In genomic region chr20:1298888-1299511, GRCh38 we compare ENCODE assay signal across 15 cellular contexts. TPM values are rescaled to one million over a fixed set of nuclear protein-coding genes. Genes with fewer than 3 reads are reported as not detected.
DNase-seq lines count a peak whose midpoint lies in the region; ATAC-seq, FAIRE-seq and TF ChIP-seq lines count a peak whose summit lies in the region.
"Had no signal": no experiment of that assay in that cellular context is flagged by ENCODE, and none has a peak within 500 bp of the region (broad histone marks: within the 10 kb centered on the region; RNA-seq: fewer than 3 reads in every experiment).

No MANE protein-coding gene starts in this region.

- no peaks in the 10 kb centered on the region for H3K36me3 ChIP-seq in CD8-positive, alpha-beta T cell (ENCODE audit: insufficient read depth, low read length)
- H3K36me3 ChIP-seq in H1 (ENCODE audit: control insufficient read depth in 2 of 4, insufficient read depth in 4 of 4, low read length in 3 of 4): no peaks in the 10 kb centered on the region
- peaks cover 0 to 6% of the 10 kb centered on the region in 2 donors for H3K36me3 ChIP-seq in psoas muscle (ENCODE audit: insufficient read depth in 1 of 2, low read depth in 1 of 2)
- H3K36me3 ChIP-seq in Karpas-422 (ENCODE audit: insufficient read depth, low read length): no peaks in the 10 kb centered on the region
- H3K36me3 ChIP-seq: BLaER1 had no signal

- H4K8ac ChIP-seq in H1 (ENCODE audit: extremely low read depth, insufficient read depth, low read length): no peak overlapping the region

- no peak overlapping the region for H3K4me3 Mint-ChIP-seq in activated CD4-positive, alpha-beta T cell treated with anti-CD3 and anti-CD28 coated beads, Interleukin-2, amount 10 ng/mL, durations not matched to agents 7 days and 5 days
- no peak overlapping the region for H3K4me3 Mint-ChIP-seq in CD8-positive, alpha-beta T cell

- no peak overlapping the region for H3K9ac ChIP-seq in H1 (replicated peaks in 1 of 4; ENCODE audit: extremely low read depth in 1 of 4, low read depth in 3 of 4, low read length in 3 of 4)
- H3K9ac ChIP-seq in Karpas-422 (ENCODE audit: low read length): no peak overlapping the region
- H3K9ac ChIP-seq: BLaER1 had no signal

- H3K23ac ChIP-seq in H1 (ENCODE audit: insufficient read length): no peak overlapping the region

- H3K79me2 ChIP-seq in H1 (ENCODE audit: control insufficient read depth in 1 of 2, insufficient read depth in 2 of 2, low read length in 2 of 2) (no peaks in the 10 kb centered on the region), Karpas-422 (ENCODE audit: low read length) (no peaks in the 10 kb centered on the region)

- no peak overlapping the region for H2BK5ac ChIP-seq in H1 (ENCODE audit: low read depth, low read length)

- CTCF ChIA-PET in activated CD4-positive, alpha-beta T cell treated with anti-CD3 and anti-CD28 coated beads, Interleukin-2, amount 10 ng/mL, durations not matched to agents 7 days and 5 days (lab: Charles Lee): interaction anchor here (0.7 to 1.8 kb wide), 4 partner anchors 9 to 140 kb away, joined by 3 to 5 read pairs (median 4); no protein-coding TSS in a partner anchor
- CTCF ChIA-PET in CD8-positive, alpha-beta T cell (lab: Charles Lee): interaction anchor here (1.8 to 2.2 kb wide), 3 partner anchors 12 to 71 kb away, joined by 8 to 11 read pairs (median 9); no protein-coding TSS in a partner anchor
- CTCF ChIA-PET in H1 (lab: Charles Lee; ENCODE audit: partially characterized antibody): interaction anchor here (1.0 to 2.8 kb wide), 9 partner anchors 9 to 139 kb away, joined by 3 to 11 read pairs (median 6); no protein-coding TSS in a partner anchor

- H4K20me1 ChIP-seq in H1 (replicated peaks in 1 of 2; ENCODE audit: control insufficient read depth in 1 of 2, insufficient read depth in 2 of 2, low read length in 2 of 2) (no peaks in the 10 kb centered on the region), Karpas-422 (ENCODE audit: insufficient read depth, low read depth, low read length) (no peaks in the 10 kb centered on the region)
- H4K20me1 ChIP-seq: BLaER1 had no signal

- no peak overlapping the region for H3K18ac ChIP-seq in H1 (ENCODE audit: extremely low read depth, low read length)

- H3K9me3 Mint-ChIP-seq in activated CD4-positive, alpha-beta T cell treated with anti-CD3 and anti-CD28 coated beads, Interleukin-2, amount 10 ng/mL, durations not matched to agents 7 days and 5 days: no peaks in the 10 kb centered on the region
- no peaks in the 10 kb centered on the region for H3K9me3 Mint-ChIP-seq in CD8-positive, alpha-beta T cell

- no peak for TF ChIP-seq POLR2A in H1 (IDR thresholded peaks at IDR 0.05; ENCODE audit: control extremely low read depth in 1 of 2, low read depth in 2 of 2, low read length in 2 of 2)

- 0 out of 2 replicates have a peak overlapping the region, but pooled peaks have one; percentile 53 for H2BK12ac ChIP-seq in H1 (ENCODE audit: low read depth, low read length)

- no peak overlapping the region for H2BK120ac ChIP-seq in H1 (replicated peaks; ENCODE audit: low read depth, low read length)

- H3K79me1 ChIP-seq in H1 (ENCODE audit: low read depth, low read length): no peaks in the 10 kb centered on the region

- no peak for TF ChIP-seq RAD21 in H1 (IDR thresholded peaks at IDR 0.05 in 1 of 2, conservative IDR thresholded peaks at IDR 0.05 in 1 of 2; ENCODE audit: low read depth in 2 of 2, low read length in 2 of 2)

- POLR2A ChIA-PET in activated CD4-positive, alpha-beta T cell treated with anti-CD3 and anti-CD28 coated beads, Interleukin-2, amount 10 ng/mL, durations not matched to agents 7 days and 5 days (lab: Charles Lee): no interaction called here
- POLR2A ChIA-PET in CD8-positive, alpha-beta T cell (lab: Charles Lee): no interaction called here
- POLR2A ChIA-PET in H1 (lab: Charles Lee; ENCODE audit: partially characterized antibody): interaction anchor here (1.0 kb wide), 1 partner anchor 26 kb away, joined by 4 read pairs; no protein-coding TSS in a partner anchor

- H4K5ac ChIP-seq in H1 (ENCODE audit: insufficient read length, low read depth, low read length): no peak overlapping the region

- no peak overlapping the region for H3K27ac ChIP-seq in CD8-positive, alpha-beta T cell (ENCODE audit: low read depth, low read length)
- H3K27ac ChIP-seq in H1 (ENCODE audit: low read depth, low read length): no peak overlapping the region
- no peak overlapping the region for H3K27ac ChIP-seq in psoas muscle
- no peak overlapping the region for H3K27ac ChIP-seq in Karpas-422 (ENCODE audit: low read length)
- H3K27ac ChIP-seq: BLaER1 had no signal

- no peak overlapping the region for H2BK20ac ChIP-seq in H1 (ENCODE audit: low read length)

- no peak overlapping the region for H3K4me3 ChIP-seq in CD8-positive, alpha-beta T cell (ENCODE audit: low read depth, low read length)
- H3K4me3 ChIP-seq in H1 (ENCODE audit: extremely low read depth in 1 of 4, insufficient read depth in 2 of 4, low read depth in 3 of 4, low read length in 4 of 4) (no peak overlapping the region), psoas muscle (no peak overlapping the region), Karpas-422 (ENCODE audit: low read length) (no peak overlapping the region)
- H3K4me3 ChIP-seq: BLaER1, GM12878, K562 had no signal

- intact Hi-C loops in CD8-positive, alpha-beta T cell (cut with DNase I, micrococcal nuclease): no loop called here
- intact Hi-C loops in posterior vena cava (cut with DNase I): no loop called here
- intact Hi-C loops in psoas muscle (cut with DNase I): no loop called here

- no peaks in the 10 kb centered on the region for H3K9me2 ChIP-seq in Karpas-422 (replicated peaks; ENCODE audit: insufficient read depth, low read length)

- no peaks in the 10 kb centered on the region for H3K23me2 ChIP-seq in H1 (ENCODE audit: low read depth, low read length)

- peaks cover 33% of the 10 kb centered on the region for H3K4me1 Mint-ChIP-seq in activated CD4-positive, alpha-beta T cell treated with anti-CD3 and anti-CD28 coated beads, Interleukin-2, amount 10 ng/mL, durations not matched to agents 7 days and 5 days
- H3K4me1 Mint-ChIP-seq in CD8-positive, alpha-beta T cell (ENCODE audit: low read depth): peaks cover 29% of the 10 kb centered on the region

- no peak overlapping the region for H3K4ac ChIP-seq in H1 (replicated peaks; ENCODE audit: insufficient read length, low read depth, low read length)

- TF ChIP-seq CTCF in CD8-positive, alpha-beta T cell (IDR thresholded peaks at IDR 0.05): no peak
- TF ChIP-seq CTCF in H1 (IDR thresholded peaks at IDR 0.05; ENCODE audit: control extremely low read depth in 1 of 3, insufficient read depth in 1 of 3, low read depth in 1 of 3, low read length in 3 of 3) (no peak), psoas muscle (IDR thresholded peaks at IDR 0.05) (no peak)

- no peaks in the 10 kb centered on the region for H3K27me3 Mint-ChIP-seq in activated CD4-positive, alpha-beta T cell treated with anti-CD3 and anti-CD28 coated beads, Interleukin-2, amount 10 ng/mL, durations not matched to agents 7 days and 5 days
- no peaks in the 10 kb centered on the region for H3K27me3 Mint-ChIP-seq in CD8-positive, alpha-beta T cell (ENCODE audit: low read depth)

- H3K9me3 ChIP-seq in CD8-positive, alpha-beta T cell (ENCODE audit: low read length): no peaks in the 10 kb centered on the region
- H3K9me3 ChIP-seq in H1 (ENCODE audit: insufficient read depth in 2 of 2, low read depth in 1 of 2, low read length in 1 of 2) (no peaks in the 10 kb centered on the region), psoas muscle (no peaks in the 10 kb centered on the region), Karpas-422 (ENCODE audit: low read length) (no peaks in the 10 kb centered on the region)
- H3K9me3 ChIP-seq: BLaER1 had no signal

- no peak overlapping the region for H2BK15ac ChIP-seq in H1 (ENCODE audit: low read length)

- peak overlapping the region; percentile 3 for H3K27ac Mint-ChIP-seq in activated CD4-positive, alpha-beta T cell treated with anti-CD3 and anti-CD28 coated beads, Interleukin-2, amount 10 ng/mL, durations not matched to agents 7 days and 5 days
- H3K27ac Mint-ChIP-seq in CD8-positive, alpha-beta T cell: peak overlapping the region; percentile 69

- WGBS in H1 (ENCODE audit: extremely low coverage in 1 of 2, insufficient coverage in 1 of 2, insufficient read length in 1 of 2, insufficient replicate concordance in 2 of 2, low coverage in 1 of 2, low lambda C conversion rate in 2 of 2, missing lambda C conversion rate in 1 of 2), 2 experiments: 91% methylated on average over 10 of the region's 10 CpGs; no CpG with 5 or more reads in 1 of the 2 experiments
- WGBS in psoas muscle, 3 donors: 83 to 86% (median 85%) methylated on average over 10 of the region's 10 CpGs

- H3K27me3 ChIP-seq in CD8-positive, alpha-beta T cell (ENCODE audit: insufficient read depth, low read length): no peaks in the 10 kb centered on the region
- no peaks in the 10 kb centered on the region for H3K27me3 ChIP-seq in H1 (replicated peaks in 1 of 4; ENCODE audit: control insufficient read depth in 3 of 4, extremely low read depth in 1 of 4, insufficient read depth in 3 of 4, low read length in 3 of 4)
- H3K27me3 ChIP-seq in psoas muscle (ENCODE audit: insufficient read depth in 3 of 3, low read length in 2 of 3): no peaks in the 10 kb centered on the region
- H3K27me3 ChIP-seq in Karpas-422 (ENCODE audit: low read length): no peaks in the 10 kb centered on the region
- H3K27me3 ChIP-seq: BLaER1 had no signal

- H2AK5ac ChIP-seq in H1 (ENCODE audit: low read depth, low read length): no peak overlapping the region

- H3K14ac ChIP-seq in H1 (ENCODE audit: insufficient read length): no peak overlapping the region

- H3K4me2 ChIP-seq in H1 (ENCODE audit: insufficient read depth in 1 of 2, low read depth in 2 of 2, low read length in 2 of 2): no peak overlapping the region
- no peak overlapping the region for H3K4me2 ChIP-seq in Karpas-422 (ENCODE audit: low read depth, low read length, poor library complexity, severe bottlenecking)
- H3K4me2 ChIP-seq: BLaER1 had no signal

- no peak for TF ChIP-seq EP300 in H1 (IDR thresholded peaks at IDR 0.05; ENCODE audit: borderline replicate concordance in 1 of 2, low read depth in 2 of 2, low read length in 2 of 2)

- peaks cover 29% of the 10 kb centered on the region for H3K4me1 ChIP-seq in CD8-positive, alpha-beta T cell (ENCODE audit: insufficient read depth, low read length)
- peaks cover 0 to 10% (median 4%) of the 10 kb centered on the region in 4 experiments; a peak in 6 of 7 replicates for H3K4me1 ChIP-seq in H1 (replicated peaks in 1 of 4; ENCODE audit: control insufficient read depth in 3 of 4, insufficient read depth in 4 of 4, low read length in 3 of 4)
- H3K4me1 ChIP-seq in psoas muscle: no peaks in the 10 kb centered on the region
- no peaks in the 10 kb centered on the region for H3K4me1 ChIP-seq in Karpas-422 (ENCODE audit: low read length)

- H3K36me3 Mint-ChIP-seq in activated CD4-positive, alpha-beta T cell treated with anti-CD3 and anti-CD28 coated beads, Interleukin-2, amount 10 ng/mL, durations not matched to agents 7 days and 5 days (ENCODE audit: low read depth): peaks cover 9% of the 10 kb centered on the region
- H3K36me3 Mint-ChIP-seq in CD8-positive, alpha-beta T cell: peaks cover 49% of the 10 kb centered on the region

- FAIRE-seq in H1 (lab: Jason Lieb, UNC): no peak
- FAIRE-seq: A204.1, K562 had no signal

- no peak overlapping the region for H2AFZ ChIP-seq in H1 (ENCODE audit: low read length)
- H2AFZ ChIP-seq in Karpas-422 (ENCODE audit: low read length): no peak overlapping the region

- DNase-seq in activated CD4-positive, alpha-beta T cell treated with anti-CD3 and anti-CD28 coated beads, Interleukin-2, amount 10 ng/mL, durations not matched to agents 7 days and 5 days: no peak
- DNase-seq in activated CD4-positive, alpha-beta T cell treated with anti-CD3 and anti-CD28 coated beads, Interleukin-2, amount 50 U/mL, for 4 hours: no peak
- no peak for DNase-seq in CD8-positive, alpha-beta T cell
- DNase-seq in H1 (ENCODE audit: low read depth in 1 of 2, low spot score in 2 of 2) (no peak), posterior vena cava (ENCODE audit: low spot score) (peak; percentile 52), psoas muscle (no peak), Karpas-422 (no peak)
- DNase-seq: GDM1, NCI-H1092, NCI-H510A treated with DMSO at 0.1 percent for 48 hours had no signal

- no peak overlapping the region for H3K56ac ChIP-seq in H1 (replicated peaks; ENCODE audit: insufficient read length, low read depth, low read length)

- no peak overlapping the region for H4K91ac ChIP-seq in H1 (replicated peaks; ENCODE audit: insufficient read length, low read length)

- ATAC-seq in CD8-positive, alpha-beta T cell: no peak
- no peak for ATAC-seq in psoas muscle
- ATAC-seq: Right ventricle myocardium inferior had no signal

RNA-seq across cellular contexts. Expression of gene SDCBP2, which starts 29.9 kb away (rescaled TPM):
- total RNA-seq in activated CD4-positive, alpha-beta T cell treated with anti-CD3 and anti-CD28 coated beads, Interleukin-2, amount 10 ng/mL, durations not matched to agents 7 days and 5 days: 1 to 10 TPM; 1.4 to 2.2 TPM
- 1 to 10 TPM; 1.2 TPM for total RNA-seq in CD8-positive, alpha-beta T cell
- total RNA-seq in H1 (2021; fragmentation: NEBNext Ultra II Directional; extraction: Animal tissue kit (Norgen Biotek cat#: 25700)): 3.6 and 4.2 TPM in 2 replicates
- 5.9 and 6.7 TPM in 2 replicates for polyA plus RNA-seq in H1 (2011; rRNA removed)
- 7.0 TPM for polyA plus RNA-seq in H1 (2011; cell fraction: cytosol; rRNA removed)
- polyA plus RNA-seq in H1 (2011; cell fraction: nucleus; rRNA removed): 5.8 TPM
- 3.0 to 6.0 TPM (median 5.0 TPM) in 4 replicates for polyA plus RNA-seq in H1 (2012, experiment 1 of 2)
- 3.0 TPM for polyA plus RNA-seq in H1 (2012, experiment 2 of 2)
- polyA plus RNA-seq in H1 (2013, experiment 1 of 2): 3.0 TPM
- polyA plus RNA-seq in H1 (2013, experiment 2 of 2): 2.9 TPM
- polyA minus RNA-seq in H1 (2011; rRNA and poly(A)+ RNA removed): 1.4 and 1.5 TPM in 2 replicates
- polyA minus RNA-seq in H1 (2011; cell fraction: cytosol; rRNA and poly(A)+ RNA removed): 2.7 TPM
- 1.1 TPM for polyA minus RNA-seq in H1 (2011; cell fraction: nucleus; rRNA and poly(A)+ RNA removed)
- 1 to 10 TPM; 3.1 to 5.4 TPM for total RNA-seq in posterior vena cava
- 1 to 10 TPM; 1.6 to 3.2 (median 1.9) TPM for total RNA-seq in psoas muscle
- 10 to 100 TPM in 1 of 3 donors, 1 to 10 TPM in 2; 1.9 to 10.5 (median 2.2) TPM for polyA plus RNA-seq in psoas muscle
- 1.8 TPM in 1 of 2 replicates, not detected in the other for total RNA-seq in Karpas-422 (2014; rRNA removed; shearing (Covaris generic); ENCODE audit: low replicate concordance)

RNA-seq across cellular contexts. Expression of gene SNPH, which starts 32.9 kb away (rescaled TPM):
- total RNA-seq in activated CD4-positive, alpha-beta T cell treated with anti-CD3 and anti-CD28 coated beads, Interleukin-2, amount 10 ng/mL, durations not matched to agents 7 days and 5 days: 1 to 10 TPM; 7.3 to 8.4 TPM
- total RNA-seq in CD8-positive, alpha-beta T cell: 10 to 100 TPM; 13.6 to 14.4 TPM
- total RNA-seq in H1 (2021; fragmentation: NEBNext Ultra II Directional; extraction: Animal tissue kit (Norgen Biotek cat#: 25700)): 4.0 and 4.9 TPM in 2 replicates
- polyA plus RNA-seq in H1 (2011; rRNA removed) (0.98 and 1.5 TPM in 2 replicates), psoas muscle (1 to 10 TPM; 1.0 to 4.8 (median 2.2) TPM)
- 1.0 TPM for polyA plus RNA-seq in H1 (2011; cell fraction: cytosol; rRNA removed)
- 2.5 TPM for polyA plus RNA-seq in H1 (2011; cell fraction: nucleus; rRNA removed)
- 2.0 to 3.4 TPM (median 3.1 TPM) in 4 replicates for polyA plus RNA-seq in H1 (2012, experiment 1 of 2)
- polyA plus RNA-seq in H1 (2012, experiment 2 of 2): 2.5 TPM
- polyA plus RNA-seq in H1 (2013, experiment 1 of 2): 1.8 TPM
- 1.7 TPM for polyA plus RNA-seq in H1 (2013, experiment 2 of 2)
- polyA minus RNA-seq in H1 (2011; rRNA and poly(A)+ RNA removed): 0.50 and 0.59 TPM in 2 replicates
- 1.2 TPM for polyA minus RNA-seq in H1 (2011; cell fraction: cytosol; rRNA and poly(A)+ RNA removed)
- 2.1 TPM for polyA minus RNA-seq in H1 (2011; cell fraction: nucleus; rRNA and poly(A)+ RNA removed)
- total RNA-seq in posterior vena cava (10 to 100 TPM in 1 of 2 donors, 1 to 10 TPM in 1; 8.9 to 11.9 TPM), psoas muscle (1 to 10 TPM; 2.7 to 9.3 (median 5.2) TPM)
- 0.93 and 1.4 TPM in 2 replicates for total RNA-seq in Karpas-422 (2014; rRNA removed; shearing (Covaris generic); ENCODE audit: low replicate concordance)
